ENCODE assay signal across 16 cellular contexts in the genomic region with DNA sequence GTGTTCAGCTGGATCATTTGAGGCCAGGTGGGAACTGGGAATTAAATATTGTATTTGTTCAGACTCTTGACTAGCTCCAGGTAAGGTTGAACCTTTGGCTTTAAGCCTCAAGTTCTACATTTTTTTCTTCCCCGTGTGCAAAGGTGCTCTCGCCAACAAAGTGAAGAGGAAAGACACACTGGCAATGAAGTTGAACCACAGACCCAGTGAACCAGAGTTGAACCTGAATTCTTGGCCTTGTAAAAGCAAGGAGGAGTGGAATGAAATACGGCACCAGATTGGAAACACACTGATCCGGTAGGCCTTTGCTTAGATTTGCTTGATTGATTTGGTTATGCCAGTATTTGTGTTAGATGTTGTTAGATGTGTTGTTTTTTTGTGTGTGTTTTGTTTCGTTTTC. TPM values are rescaled to one million over a fixed set of nuclear protein-coding genes. Genes with fewer than 3 reads are reported as not detected.
DNase-seq lines count a peak whose midpoint lies in the region; ATAC-seq and TF ChIP-seq lines count a peak whose summit lies in the region.
"Had no signal": no experiment of that assay in that cellular context is flagged by ENCODE, and none has a peak within 500 bp of the region (broad histone marks: within the 10 kb centered on the region; RNA-seq: fewer than 3 reads in every experiment).

No MANE protein-coding gene starts in this region.

- H3K4me2 ChIP-seq in IMR-90 (ENCODE audit: low read depth, low read length), result no peak overlapping the region
- H3K4me2 ChIP-seq: A549 had no signal

- DNase-seq in IMR-90 (no peak), astrocyte of the hippocampus (ENCODE audit: low read depth, low spot score) (peak; percentile 7), kidney glomerular epithelial cell (lab: John Stamatoyannopoulos, UW) (peak; percentile 48), renal cortical epithelial cell (ENCODE audit: low read depth) (peak; percentile 47), endothelial cell (ENCODE audit: low spot score) (no peak), upper lobe of left lung (no peak)
- DNase-seq in stimulated activated CD4-positive, alpha-beta T cell treated with anti-CD3 and anti-CD28 coated beads, Interleukin-4, amount 100 ng/mL, for 4 hours, result no peak
- DNase-seq: CD8-positive, alpha-beta T cell; COR-L47; DMS53; GM23248; H7 had no signal

- H3K27me3 Mint-ChIP-seq in endothelial cell (ENCODE audit: unreplicated experiment), result no peaks in the 10 kb centered on the region

- H4K5ac ChIP-seq in IMR-90 (ENCODE audit: low read depth, low read length), result no peak overlapping the region

- H2BK15ac ChIP-seq in IMR-90 (ENCODE audit: low read depth, low read length), result no peak overlapping the region

- no peak overlapping the region for H2BK120ac ChIP-seq in IMR-90 (ENCODE audit: low read depth, low read length)

- intact Hi-C loops in IMR-90 (cut with micrococcal nuclease), result loop anchor here (10.0 kb wide), 1 partner anchor 66 kb away; no protein-coding TSS in a partner anchor

- in situ Hi-C loops in IMR-90 (cut with MboI; ENCODE audit: low sequenced_read_pairs), result no loop called here

- ATAC-seq in IMR-90 (ENCODE audit: low read depth) (no peak), HG03139 (IDR thresholded peaks at IDR 0.05; ENCODE audit: unreplicated experiment) (no peak), upper lobe of left lung (ENCODE audit: low FRiP score in 2 of 2) (no peak)
- ATAC-seq: A549; CD8-positive, alpha-beta T cell; HepG2 had no signal

- WGBS in IMR-90 (ENCODE audit: extremely low coverage in 2 of 2, insufficient read length in 1 of 2), 2 experiments, result no CpG with 5 or more reads among the region's 5 CpGs
- 84 to 91% methylated on average over 5 of the region's 5 CpGs for WGBS in upper lobe of left lung, 2 donors

- no peak overlapping the region for H3K4ac ChIP-seq in IMR-90 (ENCODE audit: low read depth, low read length)

- H2AK9ac ChIP-seq in IMR-90 (replicated peaks; ENCODE audit: low read depth, low read length, poor library complexity), result peak overlapping the region; percentile 62

- H3K9me3 Mint-ChIP-seq in endothelial cell (ENCODE audit: unreplicated experiment), result no peaks in the 10 kb centered on the region
- H3K9me3 Mint-ChIP-seq: CD8-positive, alpha-beta T cell had no signal

- no peak overlapping the region for H4K8ac ChIP-seq in IMR-90 (ENCODE audit: low read depth in 2 of 2, low read length in 2 of 2)

- no peak overlapping the region for H3K27ac ChIP-seq in IMR-90 (ENCODE audit: insufficient read depth, low read length)
- H3K27ac ChIP-seq in upper lobe of left lung, result no peak overlapping the region
- H3K27ac ChIP-seq: A549, GM23248 had no signal

- H3K27me3 ChIP-seq in IMR-90 (ENCODE audit: control insufficient read depth, insufficient read depth, low read length), result no peaks in the 10 kb centered on the region
- no peaks in the 10 kb centered on the region for H3K27me3 ChIP-seq in upper lobe of left lung

- H2BK5ac ChIP-seq in IMR-90 (ENCODE audit: low read depth, low read length, poor library complexity, severe bottlenecking), result no peak overlapping the region

- TF ChIP-seq CTCF in IMR-90 (conservative IDR thresholded peaks at IDR 0.05; ENCODE audit: low read depth, low read length) (no peak), endothelial cell (IDR thresholded peaks at IDR 0.05; ENCODE audit: unreplicated experiment) (no peak), upper lobe of left lung (IDR thresholded peaks at IDR 0.05) (no peak)

- no peak overlapping the region for H3K4me3 Mint-ChIP-seq in endothelial cell (ENCODE audit: unreplicated experiment)
- H3K4me3 Mint-ChIP-seq: CD14-positive monocyte; CD8-positive, alpha-beta T cell had no signal

- no peak overlapping the region for H3K56ac ChIP-seq in IMR-90 (ENCODE audit: extremely low read depth, insufficient read depth, low read length)

- no peak for TF ChIP-seq EP300 in upper lobe of left lung (IDR thresholded peaks at IDR 0.05)

- H3K36me3 Mint-ChIP-seq in endothelial cell (ENCODE audit: low read depth, unreplicated experiment), result peaks cover 20% of the 10 kb centered on the region

- H3K14ac ChIP-seq in IMR-90 (replicated peaks; ENCODE audit: low read depth, low read length), result no peak overlapping the region

- H2AK5ac ChIP-seq in IMR-90 (ENCODE audit: low read depth, low read length), result no peak overlapping the region

- H3K4me1 ChIP-seq in IMR-90 (ENCODE audit: control insufficient read depth, insufficient read depth, low read length) (no peaks in the 10 kb centered on the region), upper lobe of left lung (no peaks in the 10 kb centered on the region)
- H3K4me1 ChIP-seq: A549 had no signal

- H2AFZ ChIP-seq in IMR-90 (replicated peaks; ENCODE audit: low read length, poor library complexity), result no peak overlapping the region
- H2AFZ ChIP-seq: GM23248 had no signal

- H3K4me1 Mint-ChIP-seq in endothelial cell (ENCODE audit: unreplicated experiment), result no peaks in the 10 kb centered on the region
- H3K4me1 Mint-ChIP-seq: CD14-positive monocyte had no signal

- no peaks in the 10 kb centered on the region for H4K20me1 ChIP-seq in IMR-90 (ENCODE audit: insufficient read depth, low read length)

- no peak for TF ChIP-seq RAD21 in IMR-90 (IDR thresholded peaks at IDR 0.05; ENCODE audit: low read length)

- BruUV-seq in IMR-90 (replicated peaks; lab: Mats Ljungman, UMichigan), result no TSS peak

- H4K91ac ChIP-seq in IMR-90 (ENCODE audit: insufficient read depth, low read depth, low read length), result no peak overlapping the region

- H3K36me3 ChIP-seq in IMR-90 (ENCODE audit: control insufficient read depth, insufficient read depth, low read length) (peaks cover 40% of the 10 kb centered on the region), upper lobe of left lung (peaks cover 12 to 88% (median 50%) of the 10 kb centered on the region in 4 donors)

- TF ChIP-seq POLR2A in IMR-90 (IDR thresholded peaks at IDR 0.05; ENCODE audit: low read depth, low read length), result no peak
- no peak for TF ChIP-seq POLR2A in upper lobe of left lung (IDR thresholded peaks at IDR 0.05)

- no peak overlapping the region for H3K18ac ChIP-seq in IMR-90 (ENCODE audit: low read depth, low read length)

- no peaks in the 10 kb centered on the region; the same call in 1 of the 2 replicates for H3K9me1 ChIP-seq in IMR-90 (ENCODE audit: insufficient read depth, low read length)

- no peak overlapping the region for H3K27ac Mint-ChIP-seq in endothelial cell (ENCODE audit: unreplicated experiment)
- H3K27ac Mint-ChIP-seq: CD8-positive, alpha-beta T cell had no signal

- no peak overlapping the region for H3K23ac ChIP-seq in IMR-90 (ENCODE audit: low read depth, low read length)

- H3K4me3 ChIP-seq in IMR-90 (ENCODE audit: insufficient read depth, low read depth, low read length) (no peak overlapping the region), upper lobe of left lung (no peak overlapping the region)
- H3K4me3 ChIP-seq: A549, GM23248 had no signal

- H3K79me1 ChIP-seq in IMR-90 (ENCODE audit: low read depth in 1 of 2, low read length in 2 of 2), result no peaks in the 10 kb centered on the region; a peak in 1 of 4 replicates

- H3K9ac ChIP-seq in IMR-90 (ENCODE audit: low read depth, low read length), result no peak overlapping the region
- H3K9ac ChIP-seq: GM23248 had no signal

- dilution Hi-C loops in IMR-90 (cut with HindIII; ENCODE audit: low sequenced_read_pairs, unreplicated experiment), result no loop called here

- POLR2A ChIA-PET in IMR-90 (lab: Charles Lee; ENCODE audit: unreplicated experiment), result no interaction called here

- CTCF ChIA-PET in IMR-90 (lab: Yijun Ruan, JAX), result no interaction called here

- H3K9me3 ChIP-seq in IMR-90 (ENCODE audit: control insufficient read depth, insufficient read depth, low read length) (no peaks in the 10 kb centered on the region), upper lobe of left lung (no peaks in the 10 kb centered on the region)
- H3K9me3 ChIP-seq: A549 had no signal

- no peak overlapping the region for H2BK20ac ChIP-seq in IMR-90 (ENCODE audit: low read depth, low read length)

TF ChIP-seq in IMR-90, 13 proteins besides CTCF, POLR2A, EP300 and RAD21 (continues in another document):
- no peak for TF ChIP-seq NFE2L2 (IDR thresholded peaks at IDR 0.05; ENCODE audit: low read depth, low read length)
- TF ChIP-seq MAZ (IDR thresholded peaks at IDR 0.05; ENCODE audit: borderline replicate concordance, low read depth, low read length), result no peak
- no peak for TF ChIP-seq ELK1 (IDR thresholded peaks at IDR 0.05; ENCODE audit: borderline replicate concordance, low read depth, low read length)
- no peak for TF ChIP-seq CHD1 (IDR thresholded peaks at IDR 0.05; ENCODE audit: low read depth, low read length)
- no peak for TF ChIP-seq MAFK (IDR thresholded peaks at IDR 0.05; ENCODE audit: low read depth, low read length)
- TF ChIP-seq, protein P1, sequence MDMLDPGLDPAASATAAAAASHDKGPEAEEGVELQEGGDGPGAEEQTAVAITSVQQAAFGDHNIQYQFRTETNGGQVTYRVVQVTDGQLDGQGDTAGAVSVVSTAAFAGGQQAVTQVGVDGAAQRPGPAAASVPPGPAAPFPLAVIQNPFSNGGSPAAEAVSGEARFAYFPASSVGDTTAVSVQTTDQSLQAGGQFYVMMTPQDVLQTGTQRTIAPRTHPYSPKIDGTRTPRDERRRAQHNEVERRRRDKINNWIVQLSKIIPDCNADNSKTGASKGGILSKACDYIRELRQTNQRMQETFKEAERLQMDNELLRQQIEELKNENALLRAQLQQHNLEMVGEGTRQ (IDR thresholded peaks at IDR 0.05; ENCODE audit: low read depth, low read length), result no peak
- TF ChIP-seq BHLHE40 (IDR thresholded peaks at IDR 0.05; ENCODE audit: low read depth, low read length), result no peak
- TF ChIP-seq SMC3 (IDR thresholded peaks at IDR 0.05; ENCODE audit: low read depth, low read length), result no peak
- no peak for TF ChIP-seq CEBPB (IDR thresholded peaks at IDR 0.05; ENCODE audit: low read depth, low read length)
- TF ChIP-seq MXI1 (IDR thresholded peaks at IDR 0.05; ENCODE audit: borderline replicate concordance, low read depth, low read length), result no peak
- TF ChIP-seq RCOR1 (IDR thresholded peaks at IDR 0.05; ENCODE audit: insufficient replicate concordance, low read length), result no peak

RNA-seq across cellular contexts. Expression of gene RCC1, which starts 25.5 kb away (rescaled TPM):
- total RNA-seq in IMR-90 (2012; rRNA removed) (33.9 and 43.9 TPM in 2 replicates), renal cortical epithelial cell (64.5 and 87.0 TPM in 2 replicates), endothelial cell (ENCODE audit: unreplicated experiment) (21.9 TPM), upper lobe of left lung (10 to 100 TPM; 17.6 to 32.7 (median 20.1) TPM)
- 28.7 and 33.2 TPM in 2 replicates for polyA plus RNA-seq in IMR-90 (2012; rRNA removed)
- 23.3 and 34.3 TPM in 2 replicates for polyA plus RNA-seq in IMR-90 (2012; cell fraction: cytosol; rRNA removed)
- polyA plus RNA-seq in IMR-90 (2012; cell fraction: nucleus; rRNA removed; ENCODE audit: low replicate concordance), result 19.3 and 25.8 TPM in 2 replicates

Comparison
In these comparisons a context has a peak if more than half of its experiments do, and no peak if none do; other contexts are left out.
1. DNase-seq: peak in astrocyte of the hippocampus (single experiment), kidney glomerular epithelial cell (single experiment) and renal cortical epithelial cell (single experiment); none in IMR-90 (single experiment), stimulated activated CD4-positive, alpha-beta T cell treated with anti-CD3 and anti-CD28 coated beads, Interleukin-4, amount 100 ng/mL, for 4 hours (0 of 2), endothelial cell (single experiment) and upper lobe of left lung (0 of 2).